ENCODE assay signal across 12 cellular contexts in the genomic region with DNA sequence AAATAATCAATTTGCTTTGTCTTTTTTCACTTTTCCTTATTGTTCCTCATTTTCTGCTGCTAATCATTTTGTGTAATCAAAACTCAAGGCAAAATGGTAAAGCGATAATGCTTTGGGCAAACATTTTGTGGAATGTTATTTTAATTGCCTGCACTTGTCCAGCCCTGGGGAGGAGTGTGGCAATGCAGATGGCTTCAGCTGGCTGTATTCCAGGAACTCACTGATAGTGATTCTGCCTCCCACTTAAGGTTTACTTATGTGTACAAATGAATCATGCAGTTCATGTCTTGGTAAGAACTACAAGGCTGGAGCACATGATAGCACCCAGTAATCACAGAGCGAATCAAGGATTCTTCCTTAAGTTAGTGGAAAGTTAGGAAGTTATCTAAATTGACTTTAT.
DNase-seq lines count a peak whose midpoint lies in the region; TF ChIP-seq lines count a peak whose summit lies in the region.
"Had no signal": no experiment of that assay in that cellular context is flagged by ENCODE, and none has a peak within 500 bp of the region (broad histone marks: within the 10 kb centered on the region; RNA-seq: fewer than 3 reads in every experiment).

No MANE protein-coding gene starts in this region.

- H3K4me2 ChIP-seq in neuronal stem cell (ENCODE audit: insufficient read depth, low read length, poor library complexity, severe bottlenecking) = no peak overlapping the region

- DNase-seq in DMS153 (lab: John Stamatoyannopoulos, UW) (peak; percentile 8), DMS153 treated with DMSO at 0.1 percent for 48 hours (lab: John Stamatoyannopoulos, UW; ENCODE audit: unreplicated experiment) (no peak), NCI-H748 treated with DMSO at 0.1 percent for 48 hours (lab: John Stamatoyannopoulos, UW) (peak; percentile 65), choroid plexus epithelial cell (ENCODE audit: low read depth) (peak; percentile 76), progenitor cell of endocrine pancreas (ENCODE audit: low spot score, unreplicated experiment) (no peak), neuronal stem cell (ENCODE audit: low spot score) (no peak), islet precursor cell (no peak)
- no peak for DNase-seq in activated naive CD4-positive, alpha-beta T cell treated with Interleukin-2 at 50 U/mL for 16 hours
- DNase-seq: activated CD8-positive, alpha-beta memory T cell treated with anti-CD3 and anti-CD28 coated beads, Interleukin-2, amount 10 ng/mL, durations not matched to agents 7 days and 5 days; NCI-H146; T-helper 1 cell had no signal

- peaks cover 2% of the 10 kb centered on the region in 2 donors for H3K4me1 ChIP-seq in neuronal stem cell (ENCODE audit: control insufficient read depth in 2 of 2, insufficient read depth in 1 of 2, low read depth in 1 of 2, low read length in 2 of 2)

- H4K91ac ChIP-seq in neuronal stem cell (ENCODE audit: low read depth, low read length, poor library complexity) = no peak overlapping the region

- H3K4me1 Mint-ChIP-seq in progenitor cell of endocrine pancreas (ENCODE audit: low read depth) = peaks cover 12% of the 10 kb centered on the region
- H3K4me1 Mint-ChIP-seq: activated CD8-positive, alpha-beta memory T cell treated with anti-CD3 and anti-CD28 coated beads, Interleukin-2, amount 10 ng/mL, durations not matched to agents 7 days and 5 days had no signal

- no peaks in the 10 kb centered on the region for H3K27me3 Mint-ChIP-seq in progenitor cell of endocrine pancreas

- no peaks in the 10 kb centered on the region for H3K79me1 ChIP-seq in neuronal stem cell (ENCODE audit: low read depth, low read length)

- H3K9ac ChIP-seq in neuronal stem cell (ENCODE audit: low read depth, low read length, poor library complexity) = no peak overlapping the region

- H2AK5ac ChIP-seq in neuronal stem cell (ENCODE audit: low read depth, low read length) = no peak overlapping the region

- no peaks in the 10 kb centered on the region for H3K9me3 ChIP-seq in neuronal stem cell (replicated peaks in 1 of 2; ENCODE audit: control insufficient read depth in 2 of 2, insufficient read depth in 1 of 2, low read depth in 1 of 2, low read length in 2 of 2)

- H3K4me3 ChIP-seq in choroid plexus epithelial cell (ENCODE audit: low read depth, low read length) (no peak overlapping the region), neuronal stem cell (ENCODE audit: low read length in 2 of 2) (no peak overlapping the region)

- no peak overlapping the region for H2BK120ac ChIP-seq in neuronal stem cell (ENCODE audit: low read depth, low read length)

- no peaks in the 10 kb centered on the region for H3K36me3 ChIP-seq in neuronal stem cell (replicated peaks in 1 of 2; ENCODE audit: control insufficient read depth in 2 of 2, insufficient read depth in 2 of 2, low read length in 2 of 2)

- no CpG with 5 or more reads among the region's 2 CpGs for WGBS in neuronal stem cell (ENCODE audit: extremely low coverage in 2 of 2, insufficient read length in 2 of 2, insufficient replicate concordance in 1 of 2), 2 donors

- no peaks in the 10 kb centered on the region for H3K27me3 ChIP-seq in neuronal stem cell (ENCODE audit: control insufficient read depth in 3 of 3, insufficient read depth in 3 of 3, low read depth in 1 of 3, low read length in 3 of 3)

- no peak overlapping the region for H4K8ac ChIP-seq in neuronal stem cell (ENCODE audit: low read depth, low read length)

- H3K4ac ChIP-seq in neuronal stem cell (ENCODE audit: low read length) = no peak overlapping the region

- no peak overlapping the region for H3K23ac ChIP-seq in neuronal stem cell (ENCODE audit: low read depth, low read length, poor library complexity)

- H3K27ac Mint-ChIP-seq in progenitor cell of endocrine pancreas = peak overlapping the region; percentile 43
- H3K27ac Mint-ChIP-seq: activated CD8-positive, alpha-beta memory T cell treated with anti-CD3 and anti-CD28 coated beads, Interleukin-2, amount 10 ng/mL, durations not matched to agents 7 days and 5 days had no signal

- H3K14ac ChIP-seq in neuronal stem cell (ENCODE audit: low read length) = no peak overlapping the region

- no peak overlapping the region for H3K4me3 Mint-ChIP-seq in progenitor cell of endocrine pancreas (ENCODE audit: low read depth)
- H3K4me3 Mint-ChIP-seq: activated CD8-positive, alpha-beta memory T cell treated with anti-CD3 and anti-CD28 coated beads, Interleukin-2, amount 10 ng/mL, durations not matched to agents 7 days and 5 days had no signal

- TF ChIP-seq CTCF in choroid plexus epithelial cell (conservative IDR thresholded peaks at IDR 0.05; ENCODE audit: low read depth, low read length) (no peak), progenitor cell of endocrine pancreas (IDR thresholded peaks at IDR 0.05; ENCODE audit: unreplicated experiment) (no peak)

- no peaks in the 10 kb centered on the region for H3K36me3 Mint-ChIP-seq in progenitor cell of endocrine pancreas (ENCODE audit: insufficient read depth)
- H3K36me3 Mint-ChIP-seq: activated CD8-positive, alpha-beta memory T cell treated with anti-CD3 and anti-CD28 coated beads, Interleukin-2, amount 10 ng/mL, durations not matched to agents 7 days and 5 days had no signal

- H3K27ac ChIP-seq in neuronal stem cell (replicated peaks; ENCODE audit: low read length) = no peak overlapping the region
- H3K27ac ChIP-seq: 22Rv1 had no signal

- no peak overlapping the region for H2AFZ ChIP-seq in neuronal stem cell (ENCODE audit: low read length)

- H2BK5ac ChIP-seq in neuronal stem cell (ENCODE audit: low read length) = no peak overlapping the region

- no peak overlapping the region for H3K18ac ChIP-seq in neuronal stem cell (ENCODE audit: low read length)

- H2BK15ac ChIP-seq in neuronal stem cell (ENCODE audit: low read length) = no peak overlapping the region

- H3K9me3 Mint-ChIP-seq in progenitor cell of endocrine pancreas (ENCODE audit: low read depth) = no peaks in the 10 kb centered on the region

- no peak overlapping the region for H2BK12ac ChIP-seq in neuronal stem cell (ENCODE audit: low read length)

Comparison
In these comparisons a context has a peak if more than half of its experiments do, and no peak if none do; other contexts are left out.
1. DNase-seq: peak in DMS153 (single experiment), NCI-H748 treated with DMSO at 0.1 percent for 48 hours (single experiment) and choroid plexus epithelial cell (single experiment); none in DMS153 treated with DMSO at 0.1 percent for 48 hours (single experiment), progenitor cell of endocrine pancreas (single experiment), neuronal stem cell (single experiment), activated naive CD4-positive, alpha-beta T cell treated with Interleukin-2 at 50 U/mL for 16 hours (single experiment) and islet precursor cell (single experiment).